8 cellular contexts compared by ENCODE assay signal in genomic region chr2:73828818-73829570, GRCh38. TPM values are rescaled to one million over a fixed set of nuclear protein-coding genes. Genes with fewer than 3 reads are reported as not detected.
DNase-seq lines count a peak whose midpoint lies in the region; ATAC-seq and TF ChIP-seq lines count a peak whose summit lies in the region.

Gene STAMBP (plus strand): TSS chr2:73828961. CDS start chr2:73830857, 1,896 bp downstream.

- no peaks in the 10 kb centered on the region for H3K27me3 Mint-ChIP-seq in central memory CD8-positive, alpha-beta T cell

- H3K4me1 Mint-ChIP-seq in central memory CD8-positive, alpha-beta T cell = peaks cover 43% of the 10 kb centered on the region

- peaks cover 3 to 34% (median 25%) of the 10 kb centered on the region in 6 donors for H3K36me3 ChIP-seq in spleen

- TF ChIP-seq CTCF in AG09309 (IDR thresholded peaks at IDR 0.05; ENCODE audit: control insufficient read depth, insufficient read depth, low read depth, low read length, missing control alignments) = no peak
- TF ChIP-seq CTCF in spleen (IDR thresholded peaks at IDR 0.05 in 8 of 11, conservative IDR thresholded peaks at IDR 0.05 in 3 of 11) = peak in 3 of 11 experiments; percentile 4 to 19 (median 12)

- intact Hi-C loops in spleen (cut with DNase I; ENCODE audit: low total_unique reads) = no loop called here

- ATAC-seq in GM19025 (IDR thresholded peaks at IDR 0.05; ENCODE audit: low read depth, unreplicated experiment) (peak; percentile 77), HG03342 (IDR thresholded peaks at IDR 0.05; ENCODE audit: unreplicated experiment) (peak; percentile 78)
- peak; percentile 59 for ATAC-seq in central memory CD8-positive, alpha-beta T cell (replicated peaks; ENCODE audit: extremely low read depth, poor library complexity, severe bottlenecking)

- no peaks in the 10 kb centered on the region for H3K9me3 Mint-ChIP-seq in central memory CD8-positive, alpha-beta T cell

- H3K9me3 ChIP-seq in spleen = no peaks in the 10 kb centered on the region

- DNase-seq in AG09309 (ENCODE audit: low read depth) (peak; percentile 71), NCI-H446 (lab: John Stamatoyannopoulos, UW) (peak; percentile 90 to 96), inferior parietal cortex (ENCODE audit: extremely low spot score) (peak; percentile 99), spleen (peak; percentile 96)
- peak; percentile 79 for DNase-seq in activated CD4-positive, CD25-positive, alpha-beta regulatory T cell treated with anti-CD3 and anti-CD28 coated beads, Interleukin-2, amount 50 U/mL, for 16 hours (ENCODE audit: low read depth, low spot score)
- peak; percentile 77 to 79 for DNase-seq in central memory CD8-positive, alpha-beta T cell (ENCODE audit: low spot score in 2 of 2)

- TF ChIP-seq POLR2A in spleen (IDR thresholded peaks at IDR 0.05) = peak in 2 of 3 donors; percentile 12 to 53

- H3K4me1 ChIP-seq in spleen = peaks cover 12 to 58% (median 32%) of the 10 kb centered on the region in 6 donors

- peak within 1 kb of the TSS; percentile 87 to 98 (median 96) for H3K27ac ChIP-seq in spleen

- H3K4me3 ChIP-seq in AG09309 (ENCODE audit: control insufficient read depth, low read depth, low read length) (peak within 1 kb of the TSS; percentile 66), spleen (peak within 1 kb of the TSS; percentile 57 to 90 (median 74))

- peak within 1 kb of the TSS; percentile 99 for H3K27ac Mint-ChIP-seq in central memory CD8-positive, alpha-beta T cell (ENCODE audit: low read depth)

- peak within 1 kb of the TSS; percentile 91 for H3K4me3 Mint-ChIP-seq in central memory CD8-positive, alpha-beta T cell

- H3K36me3 Mint-ChIP-seq in central memory CD8-positive, alpha-beta T cell (ENCODE audit: insufficient read depth) = peaks cover 31% of the 10 kb centered on the region

- 0 to 1% (median 1%) methylated on average over 41 to 48 of the region's 48 CpGs for WGBS in spleen, 5 donors

- H3K27me3 ChIP-seq in spleen (replicated peaks in 1 of 7) = no peaks in the 10 kb centered on the region

RNA-seq across cellular contexts. Expression of gene STAMBP, which starts in this region (rescaled TPM):
- 10 to 100 TPM; 26.2 to 35.1 (median 28.5) TPM for total RNA-seq in spleen
- polyA plus RNA-seq in spleen = 10 to 100 TPM; 19.5 to 28.5 (median 26.6) TPM

Comparison
In these comparisons a context has a peak if more than half of its experiments do, and no peak if none do; other contexts are left out.
1. Peak in every context shown above with its lines: DNase-seq, ATAC-seq, H3K4me3 ChIP-seq and H3K27ac ChIP-seq.